ENCODE assay signal across 17 cellular contexts in genomic region chr15:40420071-40420713, GRCh38. TPM values are rescaled to one million over a fixed set of nuclear protein-coding genes. Genes with fewer than 3 reads are reported as not detected.
DNase-seq lines count a peak whose midpoint lies in the region; ATAC-seq, FAIRE-seq and TF ChIP-seq lines count a peak whose summit lies in the region.
"Had no signal": no experiment of that assay in that cellular context is flagged by ENCODE, and none has a peak within 500 bp of the region (broad histone marks: within the 10 kb centered on the region; RNA-seq: fewer than 3 reads in every experiment).

No MANE protein-coding gene starts in this region.

- H2AK5ac ChIP-seq in H1 (ENCODE audit: low read depth, low read length), result no peak overlapping the region

- H3K27me3 ChIP-seq in AG04450 (ENCODE audit: control insufficient read depth, insufficient read depth, low read length) (no peaks in the 10 kb centered on the region), H1 (replicated peaks in 1 of 4; ENCODE audit: control insufficient read depth in 3 of 4, extremely low read depth in 1 of 4, insufficient read depth in 3 of 4, low read length in 3 of 4) (peaks cover 0 to 2% (median 0%) of the 10 kb centered on the region in 4 experiments; a peak in 1 of 7 replicates), mucosa of rectum (ENCODE audit: control insufficient read depth in 2 of 2, insufficient read depth in 2 of 2, low read length in 2 of 2) (no peaks in the 10 kb centered on the region)

- CTCF ChIA-PET in AG04450 (lab: Charles Lee), result interaction anchor here (0.8 to 3.2 kb wide), 8 partner anchors 28 to 203 kb away, joined by 3 to 16 read pairs (median 4); no protein-coding TSS in a partner anchor
- CTCF ChIA-PET in H1 (lab: Charles Lee; ENCODE audit: partially characterized antibody), result interaction anchor here (0.9 to 16.2 kb wide), 17 partner anchors 10 to 203 kb away, joined by 3 to 184 read pairs (median 4); partner anchors contain the start of genes CCDC9B, IVD and PHGR1

- H3K4ac ChIP-seq in H1 (replicated peaks; ENCODE audit: insufficient read length, low read depth, low read length), result no peak overlapping the region

- DNase-seq in AG04450 (ENCODE audit: low read depth, low spot score) (no peak), NCI-H82 (lab: John Stamatoyannopoulos, UW) (peak; percentile 43), H1 (ENCODE audit: low read depth in 1 of 2, low spot score in 2 of 2) (no peak), NCI-H1930 (lab: John Stamatoyannopoulos, UW) (no peak)
- no peak for DNase-seq in activated CD4-positive, alpha-beta T cell treated with anti-CD3 and anti-CD28 coated beads, Interleukin-2, amount 50 U/mL, for 4 hours
- no peak for DNase-seq in stimulated activated CD8-positive, alpha-beta memory T cell treated with anti-CD3 and anti-CD28 coated beads, Interleukin-4, amount 100 ng/mL, for 48 hours
- DNase-seq: activated effector memory CD4-positive, alpha-beta T cell treated with anti-CD3 and anti-CD28 coated beads, Interleukin-2, amount 50 U/mL, for 16 hours; erythroblast; GF-D8; immature natural killer cell; NCI-H226; stimulated activated naive CD4-positive, alpha-beta T cell treated with Interleukin-2 at 50 U/mL for 16 hours had no signal

- peaks cover 0 to 8% of the 10 kb centered on the region in 2 experiments for H4K20me1 ChIP-seq in H1 (replicated peaks in 1 of 2; ENCODE audit: control insufficient read depth in 1 of 2, insufficient read depth in 2 of 2, low read length in 2 of 2)

- no peak overlapping the region for H2BK12ac ChIP-seq in H1 (ENCODE audit: low read depth, low read length)

- no peaks in the 10 kb centered on the region for H3K9me3 ChIP-seq in AG04450 (ENCODE audit: control insufficient read depth, insufficient read depth, low read length)
- no peaks in the 10 kb centered on the region for H3K9me3 ChIP-seq in H1 (ENCODE audit: insufficient read depth in 2 of 2, low read depth in 1 of 2, low read length in 1 of 2)
- H3K9me3 ChIP-seq in mucosa of rectum (ENCODE audit: control insufficient read depth in 2 of 2, low read length in 2 of 2), result no peaks in the 10 kb centered on the region

- H3K23me2 ChIP-seq in H1 (ENCODE audit: low read depth, low read length), result no peaks in the 10 kb centered on the region

- H2BK20ac ChIP-seq in H1 (ENCODE audit: low read length), result no peak overlapping the region

- H3K9ac ChIP-seq in H1 (replicated peaks in 1 of 4; ENCODE audit: extremely low read depth in 1 of 4, low read depth in 3 of 4, low read length in 3 of 4) (no peak overlapping the region), mucosa of rectum (ENCODE audit: low read depth in 1 of 2, low read length in 2 of 2) (peak overlapping the region in 1 of 2 donors; percentile 58)
- H3K9ac ChIP-seq: KMS-11 had no signal

- no peak overlapping the region for H2BK5ac ChIP-seq in H1 (ENCODE audit: low read depth, low read length)

- H3K4me1 ChIP-seq in H1 (replicated peaks in 1 of 4; ENCODE audit: control insufficient read depth in 3 of 4, insufficient read depth in 4 of 4, low read length in 3 of 4) (peaks cover 0 to 6% (median 3%) of the 10 kb centered on the region in 4 experiments; a peak in 4 of 7 replicates), mucosa of rectum (ENCODE audit: control insufficient read depth in 2 of 2, insufficient read depth in 2 of 2, low read length in 2 of 2) (peaks cover 13 to 21% of the 10 kb centered on the region in 2 donors)

- no peak overlapping the region for H3K56ac ChIP-seq in H1 (replicated peaks; ENCODE audit: insufficient read length, low read depth, low read length)

- ATAC-seq in HG02623 (IDR thresholded peaks at IDR 0.05; ENCODE audit: unreplicated experiment), result no peak

- H3K4me3 ChIP-seq in AG04450 (ENCODE audit: low read depth, low read length), result no peak overlapping the region
- no peak overlapping the region for H3K4me3 ChIP-seq in H1 (ENCODE audit: extremely low read depth in 1 of 4, insufficient read depth in 2 of 4, low read depth in 3 of 4, low read length in 4 of 4)
- no peak overlapping the region for H3K4me3 ChIP-seq in mucosa of rectum (ENCODE audit: low read length in 2 of 2)
- H3K4me3 ChIP-seq: coronary artery had no signal

- H4K91ac ChIP-seq in H1 (replicated peaks; ENCODE audit: insufficient read length, low read length), result no peak overlapping the region

- FAIRE-seq in H1 (lab: Jason Lieb, UNC), result no peak

- TF ChIP-seq POLR2A in H1 (IDR thresholded peaks at IDR 0.05; ENCODE audit: control extremely low read depth in 1 of 2, low read depth in 2 of 2, low read length in 2 of 2), result no peak

- no peaks in the 10 kb centered on the region for H3K79me1 ChIP-seq in H1 (ENCODE audit: low read depth, low read length)

- H4K8ac ChIP-seq in H1 (ENCODE audit: extremely low read depth, insufficient read depth, low read length), result no peak overlapping the region

- H2BK120ac ChIP-seq in H1 (replicated peaks; ENCODE audit: low read depth, low read length), result no peak overlapping the region

- POLR2A ChIA-PET in AG04450 (lab: Yijun Ruan, JAX) (no interaction called here), H1 (lab: Charles Lee; ENCODE audit: partially characterized antibody) (interaction anchor here (0.7 to 8.8 kb wide), 15 partner anchors 9 to 129 kb away, joined by 3 to 77 read pairs (median 5); partner anchors contain the start of genes BAHD1, DISP2 and IVD)

- H3K79me2 ChIP-seq in H1 (ENCODE audit: control insufficient read depth in 1 of 2, insufficient read depth in 2 of 2, low read length in 2 of 2), result no peaks in the 10 kb centered on the region

- H3K23ac ChIP-seq in H1 (ENCODE audit: insufficient read length), result no peak overlapping the region

- H4K5ac ChIP-seq in H1 (ENCODE audit: insufficient read length, low read depth, low read length), result no peak overlapping the region

- no peak for TF ChIP-seq RAD21 in H1 (IDR thresholded peaks at IDR 0.05 in 1 of 2, conservative IDR thresholded peaks at IDR 0.05 in 1 of 2; ENCODE audit: low read depth in 2 of 2, low read length in 2 of 2)

- H2BK15ac ChIP-seq in H1 (ENCODE audit: low read length), result no peak overlapping the region

- no peak overlapping the region for H3K18ac ChIP-seq in H1 (ENCODE audit: extremely low read depth, low read length)

- peaks cover 10 to 29% (median 15%) of the 10 kb centered on the region in 4 experiments for H3K36me3 ChIP-seq in H1 (ENCODE audit: control insufficient read depth in 2 of 4, insufficient read depth in 4 of 4, low read length in 3 of 4)
- H3K36me3 ChIP-seq in mucosa of rectum (ENCODE audit: control insufficient read depth in 2 of 2, insufficient read depth in 2 of 2, low read length in 2 of 2), result peaks cover 9 to 14% of the 10 kb centered on the region in 2 donors

- no peak overlapping the region for H3K4me2 ChIP-seq in H1 (ENCODE audit: insufficient read depth in 1 of 2, low read depth in 2 of 2, low read length in 2 of 2)
- H3K4me2 ChIP-seq: KMS-11 had no signal

- WGBS in H1 (ENCODE audit: extremely low coverage in 1 of 2, insufficient coverage in 1 of 2, insufficient read length in 1 of 2, insufficient replicate concordance in 2 of 2, low coverage in 1 of 2, low lambda C conversion rate in 2 of 2, missing lambda C conversion rate in 1 of 2), 2 experiments, result 96% methylated on average over 11 of the region's 11 CpGs; no CpG with 5 or more reads in 1 of the 2 experiments

- H3K14ac ChIP-seq in H1 (ENCODE audit: insufficient read length), result no peak overlapping the region

- no peak for TF ChIP-seq EP300 in H1 (IDR thresholded peaks at IDR 0.05; ENCODE audit: borderline replicate concordance in 1 of 2, low read depth in 2 of 2, low read length in 2 of 2)

- no peak overlapping the region for H2AFZ ChIP-seq in H1 (ENCODE audit: low read length)

- TF ChIP-seq CTCF in AG04450 (IDR thresholded peaks at IDR 0.05; ENCODE audit: low read depth, low read length) (no peak), H1 (IDR thresholded peaks at IDR 0.05; ENCODE audit: control extremely low read depth in 1 of 3, insufficient read depth in 1 of 3, low read depth in 1 of 3, low read length in 3 of 3) (no peak)

- H3K27ac ChIP-seq in AG04450 (ENCODE audit: low read depth, low read length) (peak overlapping the region; percentile 21), H1 (ENCODE audit: low read depth, low read length) (no peak overlapping the region), mucosa of rectum (ENCODE audit: low read depth in 2 of 2, low read length in 2 of 2) (peak overlapping the region; percentile 68 to 71)
- H3K27ac ChIP-seq: coronary artery, HL-60, KMS-11 had no signal

RNA-seq across cellular contexts. Expression of gene IVD, which starts 14.6 kb away (rescaled TPM):
- polyA plus RNA-seq in AG04450 (2011; rRNA removed), result 49.3 and 49.4 TPM in 2 replicates
- 46.3 and 72.3 TPM in 2 replicates for polyA minus RNA-seq in AG04450 (2011; rRNA and poly(A)+ RNA removed)
- total RNA-seq in H1 (2021; fragmentation: NEBNext Ultra II Directional; extraction: Animal tissue kit (Norgen Biotek cat#: 25700)), result 78.8 and 80.0 TPM in 2 replicates
- polyA plus RNA-seq in H1 (2011; rRNA removed), result 55.2 and 63.7 TPM in 2 replicates
- polyA plus RNA-seq in H1 (2011; cell fraction: cytosol; rRNA removed), result 74.1 TPM
- 77.2 TPM for polyA plus RNA-seq in H1 (2011; cell fraction: nucleus; rRNA removed)
- 51.3 to 57.3 TPM (median 56.8 TPM) in 4 replicates for polyA plus RNA-seq in H1 (2012, experiment 1 of 2)
- polyA plus RNA-seq in H1 (2012, experiment 2 of 2), result 38.4 TPM
- polyA plus RNA-seq in H1 (2013, experiment 1 of 2), result 29.4 TPM
- polyA plus RNA-seq in H1 (2013, experiment 2 of 2), result 28.3 TPM
- polyA minus RNA-seq in H1 (2011; rRNA and poly(A)+ RNA removed), result 77.8 and 87.4 TPM in 2 replicates
- 47.9 TPM for polyA minus RNA-seq in H1 (2011; cell fraction: cytosol; rRNA and poly(A)+ RNA removed)
- polyA minus RNA-seq in H1 (2011; cell fraction: nucleus; rRNA and poly(A)+ RNA removed), result 52.2 TPM

RNA-seq across cellular contexts. Expression of gene BAHD1, which starts 20.6 kb away (rescaled TPM):
- polyA plus RNA-seq in AG04450 (2011; rRNA removed), result 2.8 and 4.2 TPM in 2 replicates
- polyA minus RNA-seq in AG04450 (2011; rRNA and poly(A)+ RNA removed), result 4.3 and 6.8 TPM in 2 replicates
- 38.9 and 40.0 TPM in 2 replicates for total RNA-seq in H1 (2021; fragmentation: NEBNext Ultra II Directional; extraction: Animal tissue kit (Norgen Biotek cat#: 25700))
- polyA plus RNA-seq in H1 (2011; rRNA removed), result 15.0 and 23.4 TPM in 2 replicates
- 19.2 TPM for polyA plus RNA-seq in H1 (2011; cell fraction: cytosol; rRNA removed)
- polyA plus RNA-seq in H1 (2011; cell fraction: nucleus; rRNA removed), result 45.1 TPM
- 36.7 to 45.3 TPM (median 39.3 TPM) in 4 replicates for polyA plus RNA-seq in H1 (2012, experiment 1 of 2)
- polyA plus RNA-seq in H1 (2012, experiment 2 of 2), result 31.9 TPM
- 24.0 TPM for polyA plus RNA-seq in H1 (2013, experiment 1 of 2)
- 22.9 TPM for polyA plus RNA-seq in H1 (2013, experiment 2 of 2)
- 16.4 and 20.1 TPM in 2 replicates for polyA minus RNA-seq in H1 (2011; rRNA and poly(A)+ RNA removed)
- 21.8 TPM for polyA minus RNA-seq in H1 (2011; cell fraction: cytosol; rRNA and poly(A)+ RNA removed)
- polyA minus RNA-seq in H1 (2011; cell fraction: nucleus; rRNA and poly(A)+ RNA removed), result 23.6 TPM

RNA-seq across cellular contexts. Expression of gene KNSTRN, which starts 37.7 kb away (rescaled TPM):
- 14.6 and 18.2 TPM in 2 replicates for polyA plus RNA-seq in AG04450 (2011; rRNA removed)
- 9.9 and 14.2 TPM in 2 replicates for polyA minus RNA-seq in AG04450 (2011; rRNA and poly(A)+ RNA removed)
- 67.4 and 79.4 TPM in 2 replicates for total RNA-seq in H1 (2021; fragmentation: NEBNext Ultra II Directional; extraction: Animal tissue kit (Norgen Biotek cat#: 25700))
- polyA plus RNA-seq in H1 (2011; rRNA removed), result 18.6 and 25.1 TPM in 2 replicates
- polyA plus RNA-seq in H1 (2011; cell fraction: cytosol; rRNA removed), result 37.1 TPM
- polyA plus RNA-seq in H1 (2011; cell fraction: nucleus; rRNA removed), result 14.9 TPM
- polyA plus RNA-seq in H1 (2012, experiment 1 of 2), result 46.3 to 58.7 TPM (median 54.4 TPM) in 4 replicates
- polyA plus RNA-seq in H1 (2012, experiment 2 of 2), result 13.2 TPM
- polyA plus RNA-seq in H1 (2013, experiment 1 of 2), result 44.8 TPM
- polyA plus RNA-seq in H1 (2013, experiment 2 of 2), result 47.3 TPM
- 56.8 and 70.3 TPM in 2 replicates for polyA minus RNA-seq in H1 (2011; rRNA and poly(A)+ RNA removed)
- 26.3 TPM for polyA minus RNA-seq in H1 (2011; cell fraction: cytosol; rRNA and poly(A)+ RNA removed)
- 27.9 TPM for polyA minus RNA-seq in H1 (2011; cell fraction: nucleus; rRNA and poly(A)+ RNA removed)

RNA-seq across cellular contexts. Expression of gene CHST14, which starts 50.6 kb away (rescaled TPM):
- 19.8 and 21.7 TPM in 2 replicates for polyA plus RNA-seq in AG04450 (2011; rRNA removed)
- polyA minus RNA-seq in AG04450 (2011; rRNA and poly(A)+ RNA removed), result 12.9 and 15.0 TPM in 2 replicates
- total RNA-seq in H1 (2021; fragmentation: NEBNext Ultra II Directional; extraction: Animal tissue kit (Norgen Biotek cat#: 25700)), result 17.7 and 20.3 TPM in 2 replicates
- polyA plus RNA-seq in H1 (2011; rRNA removed), result 13.4 and 15.2 TPM in 2 replicates
- polyA plus RNA-seq in H1 (2011; cell fraction: cytosol; rRNA removed), result 10.0 TPM
- polyA plus RNA-seq in H1 (2011; cell fraction: nucleus; rRNA removed), result 14.9 TPM
- 16.1 to 20.5 TPM (median 18.5 TPM) in 4 replicates for polyA plus RNA-seq in H1 (2012, experiment 1 of 2)
- polyA plus RNA-seq in H1 (2012, experiment 2 of 2), result 21.7 TPM
- polyA plus RNA-seq in H1 (2013, experiment 1 of 2), result 19.8 TPM
- 20.1 TPM for polyA plus RNA-seq in H1 (2013, experiment 2 of 2)
- 7.0 and 8.4 TPM in 2 replicates for polyA minus RNA-seq in H1 (2011; rRNA and poly(A)+ RNA removed)
- 13.4 TPM for polyA minus RNA-seq in H1 (2011; cell fraction: cytosol; rRNA and poly(A)+ RNA removed)
- 6.5 TPM for polyA minus RNA-seq in H1 (2011; cell fraction: nucleus; rRNA and poly(A)+ RNA removed)
